ENCODE assay signal across 26 cellular contexts in the genomic region with DNA sequence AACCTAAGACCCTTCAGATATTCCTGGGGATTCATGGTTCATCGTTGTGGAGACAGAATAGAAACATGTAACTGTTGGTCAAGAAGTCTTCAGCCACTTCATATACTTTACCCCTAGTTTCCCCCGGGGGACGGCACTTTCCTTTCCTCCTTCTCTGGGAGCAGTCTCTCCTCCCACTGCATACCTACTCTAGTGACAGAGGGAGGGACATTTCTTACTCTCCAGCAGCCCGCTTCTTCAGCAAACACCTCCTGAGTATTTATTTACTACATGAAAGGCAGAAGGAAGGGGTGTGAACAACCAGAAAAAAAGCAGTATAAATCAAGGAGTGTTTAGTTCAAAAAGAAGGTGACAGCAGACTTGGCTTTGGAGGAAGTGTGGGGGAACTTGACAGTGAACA.
"Had no signal": no experiment of that assay in that cellular context is flagged by ENCODE, and none has a peak within 500 bp of the region (broad histone marks: within the 10 kb centered on the region; RNA-seq: fewer than 3 reads in every experiment).

No MANE protein-coding gene starts in this region.

- H3K4me1 ChIP-seq: Peyer's patch, SJCRH30 had no signal

- H3K9me2 ChIP-seq: SK-N-SH had no signal

- DNase-seq: activated CD4-positive, alpha-beta memory T cell treated with anti-CD3 and anti-CD28 coated beads, Interleukin-2, amount 10 ng/mL, durations not matched to agents 7 days and 5 days; activated CD4-positive, alpha-beta T cell treated with anti-CD3 and anti-CD28 coated beads for 36 hours; activated CD4-positive, alpha-beta T cell treated with anti-CD3 and anti-CD28 coated beads, Interleukin-2, amount 50 U/mL, for 1 hour; activated gamma-delta T cell; activated naive CD4-positive, alpha-beta T cell treated with anti-CD3 and anti-CD28 coated beads for 36 hours; activated T-cell treated with anti-CD3 and anti-CD28 coated beads for 4 hours; activated T-cell treated with anti-CD3 and anti-CD28 coated beads, Interleukin-2, amount 50 U/mL, for 48 hours; amygdala; Karpas-422; MM.1S; NCI-H1105 treated with DMSO at 0.1 percent for 48 hours; NCI-H1436 treated with DMSO at 0.1 percent for 48 hours; NCI-H2081; NCI-H2171; NCI-H510A treated with DMSO at 0.1 percent for 48 hours; NCI-H748 treated with DMSO at 0.1 percent for 48 hours; OCI-M1; Peyer's patch; Right ventricle myocardium superior; SJCRH30; SK-N-SH; T-helper 1 cell had no signal

- H3K27ac ChIP-seq: Peyer's patch, RWPE1, SJCRH30, VCaP had no signal

- H3K4me3 ChIP-seq: K562, Peyer's patch, SJCRH30 had no signal

- H3K4me2 ChIP-seq: SK-N-SH had no signal

- ATAC-seq: activated CD4-positive, alpha-beta T cell treated with anti-CD3 and anti-CD28 coated beads for 36 hours; activated T-helper 17 cell treated with anti-CD3 and anti-CD28 coated beads, Interleukin-2, amount 50 U/mL, for 72 hours; K562 had no signal

- H3K9me3 ChIP-seq: Peyer's patch, SJCRH30, SK-N-SH had no signal

- H3K27me3 ChIP-seq: Peyer's patch, SJCRH30 had no signal

- H3K36me3 ChIP-seq: Peyer's patch, SJCRH30 had no signal
